Comparison of ENCODE assay signal across 36 cellular contexts in genomic region chr6:83792846-83793245, GRCh38.
"Had no signal": no experiment of that assay in that cellular context is flagged by ENCODE, and none has a peak within 500 bp of the region (broad histone marks: within the 10 kb centered on the region; RNA-seq: fewer than 3 reads in every experiment).

No MANE protein-coding gene starts in this region.

- H3K9me3 Mint-ChIP-seq: activated naive CD4-positive, alpha-beta T cell treated with anti-CD3 and anti-CD28 coated beads, Interleukin-2, amount 10 ng/mL, durations not matched to agents 7 days and 5 days; activated naive CD4-positive, alpha-beta T cell treated with anti-CD3 and anti-CD28 coated beads, Interleukin-2, amount 50 U/mL, for 72 hours; activated naive CD8-positive, alpha-beta T cell treated with anti-CD3 and anti-CD28 coated beads for 36 hours; activated naive CD8-positive, alpha-beta T cell treated with anti-CD3 and anti-CD28 coated beads, Interleukin-2, amount 10 ng/mL, durations not matched to agents 7 days and 5 days; activated naive CD8-positive, alpha-beta T cell treated with anti-CD3 and anti-CD28 coated beads, Interleukin-2, amount 50 U/mL, for 24 hours; activated T-cell treated with anti-CD3 and anti-CD28 coated beads, Interleukin-2, amount 50 U/mL, for 24 hours; activated T-cell treated with anti-CD3 and anti-CD28 coated beads, Interleukin-2, amount 50 U/mL, for 4 hours; activated T-helper 1 cell treated with anti-CD3 and anti-CD28 coated beads, Interleukin-12 subunit alpha, Interleukin-12 subunit beta, Interleukin-2, Interleukin-4 antibody, amounts not matched to agents 30 ng/mL and 10 ng/mL and 1 ng/mL, durations not matched to agents 14 hours and 24 hours and 36 hours; activated T-helper 17 cell treated with anti-CD3 and anti-CD28 coated beads, Interleukin-2, amount 50 U/mL, for 72 hours; activated T-helper 2 cell treated with anti-CD3 and anti-CD28 coated beads, Interferon-gamma antibody, Interleukin-2, Interleukin-4, amounts not matched to agents 10 μg/mL and 5 μg/mL and 100 μg/mL, durations not matched to agents 14 hours and 24 hours and 36 hours; brain had no signal

- H3K9me3 ChIP-seq: adrenal gland, ascending aorta, body of pancreas, breast epithelium had no signal

- H3K27ac ChIP-seq: adrenal gland, ascending aorta, body of pancreas, brain microvascular endothelial cell, breast epithelium, cardiac muscle cell had no signal

- H3K4me3 ChIP-seq: adrenal gland, ascending aorta, body of pancreas, breast epithelium, cardiac muscle cell had no signal

- H3K4me1 ChIP-seq: adrenal gland, ascending aorta, body of pancreas, breast epithelium had no signal

- H3K4me1 Mint-ChIP-seq: activated naive CD4-positive, alpha-beta T cell treated with anti-CD3 and anti-CD28 coated beads, Interleukin-2, amount 10 ng/mL, durations not matched to agents 7 days and 5 days; activated naive CD8-positive, alpha-beta T cell treated with anti-CD3 and anti-CD28 coated beads for 36 hours; activated naive CD8-positive, alpha-beta T cell treated with anti-CD3 and anti-CD28 coated beads, Interleukin-2, amount 10 ng/mL, durations not matched to agents 7 days and 5 days; activated naive CD8-positive, alpha-beta T cell treated with anti-CD3 and anti-CD28 coated beads, Interleukin-2, amount 50 U/mL, for 24 hours; activated T-helper 17 cell treated with anti-CD3 and anti-CD28 coated beads, Interleukin-2, amount 50 U/mL, for 72 hours; brain; central memory CD8-positive, alpha-beta T cell had no signal

- H3K27me3 Mint-ChIP-seq: activated naive CD4-positive, alpha-beta T cell treated with anti-CD3 and anti-CD28 coated beads, Interleukin-2, amount 10 ng/mL, durations not matched to agents 7 days and 5 days; activated naive CD8-positive, alpha-beta T cell; activated naive CD8-positive, alpha-beta T cell treated with anti-CD3 and anti-CD28 coated beads, Interleukin-2, amount 10 ng/mL, durations not matched to agents 7 days and 5 days; activated naive CD8-positive, alpha-beta T cell treated with anti-CD3 and anti-CD28 coated beads, Interleukin-2, amount 50 U/mL, for 24 hours; activated T-cell treated with anti-CD3 and anti-CD28 coated beads, Interleukin-2, amount 50 U/mL, for 24 hours; activated T-helper 17 cell treated with anti-CD3 and anti-CD28 coated beads, Interleukin-2, amount 50 U/mL, for 72 hours; brain; central memory CD8-positive, alpha-beta T cell had no signal

- DNase-seq: activated effector memory CD4-positive, alpha-beta T cell treated with anti-CD3 and anti-CD28 coated beads, Interleukin-2, amount 50 U/mL, for 16 hours; activated effector memory CD4-positive, alpha-beta T cell treated with Interleukin-2 at 50 U/mL for 16 hours; activated gamma-delta T cell; activated gamma-delta T cell treated with Interleukin-2 at 50 U/mL for 16 hours; activated naive CD4-positive, alpha-beta T cell; activated naive CD4-positive, alpha-beta T cell treated with anti-CD3 and anti-CD28 coated beads, Interleukin-2, amount 10 ng/mL, durations not matched to agents 7 days and 5 days; activated naive CD4-positive, alpha-beta T cell treated with anti-CD3 and anti-CD28 coated beads, Interleukin-2, amount 50 U/mL, for 16 hours; activated naive CD4-positive, alpha-beta T cell treated with Interleukin-2 at 50 U/mL for 16 hours; activated naive CD8-positive, alpha-beta T cell treated with anti-CD3 and anti-CD28 coated beads for 36 hours; activated naive CD8-positive, alpha-beta T cell treated with anti-CD3 and anti-CD28 coated beads, Interleukin-2, amount 10 ng/mL, durations not matched to agents 7 days and 5 days; activated naive CD8-positive, alpha-beta T cell treated with anti-CD3 and anti-CD28 coated beads, Interleukin-2, amount 50 U/mL, for 24 hours; activated T-cell treated with anti-CD3 and anti-CD28 coated beads for 4 hours; activated T-cell treated with anti-CD3 and anti-CD28 coated beads, Interleukin-2, amount 50 U/mL, for 1 hour; activated T-cell treated with anti-CD3 and anti-CD28 coated beads, Interleukin-2, amount 50 U/mL, for 24 hours; activated T-cell treated with anti-CD3 and anti-CD28 coated beads, Interleukin-2, amount 50 U/mL, for 4 hours; activated T-cell treated with anti-CD3 and anti-CD28 coated beads, Interleukin-2, amount 50 U/mL, for 48 hours; activated T-cell treated with anti-CD3 and anti-CD28 coated beads, Interleukin-2, amount 50 U/mL, for 72 hours; adrenal gland; amniotic stem cell; amygdala; anterior cingulate cortex; aorta; body of pancreas; brain microvascular endothelial cell; central memory CD4-positive, alpha-beta T cell; cerebellar nuclear complex had no signal

- H3K4me3 Mint-ChIP-seq: activated naive CD4-positive, alpha-beta T cell treated with anti-CD3 and anti-CD28 coated beads, Interleukin-2, amount 10 ng/mL, durations not matched to agents 7 days and 5 days; activated naive CD8-positive, alpha-beta T cell; activated naive CD8-positive, alpha-beta T cell treated with anti-CD3 and anti-CD28 coated beads for 36 hours; activated naive CD8-positive, alpha-beta T cell treated with anti-CD3 and anti-CD28 coated beads, Interleukin-2, amount 10 ng/mL, durations not matched to agents 7 days and 5 days; activated naive CD8-positive, alpha-beta T cell treated with anti-CD3 and anti-CD28 coated beads, Interleukin-2, amount 50 U/mL, for 24 hours; activated T-cell treated with anti-CD3 and anti-CD28 coated beads, Interleukin-2, amount 50 U/mL, for 24 hours; activated T-cell treated with anti-CD3 and anti-CD28 coated beads, Interleukin-2, amount 50 U/mL, for 4 hours; activated T-cell treated with anti-CD3 and anti-CD28 coated beads, Interleukin-2, amount 50 U/mL, for 72 hours; activated T-helper 1 cell treated with anti-CD3 and anti-CD28 coated beads, Interleukin-12 subunit alpha, Interleukin-12 subunit beta, Interleukin-2, Interleukin-4 antibody, amounts not matched to agents 30 ng/mL and 10 ng/mL and 1 ng/mL, durations not matched to agents 14 hours and 24 hours and 36 hours; activated T-helper 17 cell treated with anti-CD3 and anti-CD28 coated beads, Interleukin-2, amount 50 U/mL, for 72 hours; brain; central memory CD8-positive, alpha-beta T cell had no signal

- H3K36me3 ChIP-seq: adrenal gland, ascending aorta, brain microvascular endothelial cell, breast epithelium, cardiac muscle cell had no signal

- H3K27me3 ChIP-seq: adrenal gland, ascending aorta, body of pancreas, brain microvascular endothelial cell, breast epithelium, cardiac muscle cell had no signal

- H3K36me3 Mint-ChIP-seq: activated naive CD4-positive, alpha-beta T cell treated with anti-CD3 and anti-CD28 coated beads, Interleukin-2, amount 10 ng/mL, durations not matched to agents 7 days and 5 days; activated naive CD4-positive, alpha-beta T cell treated with anti-CD3 and anti-CD28 coated beads, Interleukin-2, amount 50 U/mL, for 72 hours; activated naive CD8-positive, alpha-beta T cell; activated naive CD8-positive, alpha-beta T cell treated with anti-CD3 and anti-CD28 coated beads for 36 hours; activated naive CD8-positive, alpha-beta T cell treated with anti-CD3 and anti-CD28 coated beads, Interleukin-2, amount 10 ng/mL, durations not matched to agents 7 days and 5 days; brain had no signal

- H3K27ac Mint-ChIP-seq: activated naive CD4-positive, alpha-beta T cell treated with anti-CD3 and anti-CD28 coated beads, Interleukin-2, amount 10 ng/mL, durations not matched to agents 7 days and 5 days; activated naive CD4-positive, alpha-beta T cell treated with anti-CD3 and anti-CD28 coated beads, Interleukin-2, amount 50 U/mL, for 72 hours; activated naive CD8-positive, alpha-beta T cell; activated naive CD8-positive, alpha-beta T cell treated with anti-CD3 and anti-CD28 coated beads for 36 hours; activated naive CD8-positive, alpha-beta T cell treated with anti-CD3 and anti-CD28 coated beads, Interleukin-2, amount 10 ng/mL, durations not matched to agents 7 days and 5 days; activated naive CD8-positive, alpha-beta T cell treated with anti-CD3 and anti-CD28 coated beads, Interleukin-2, amount 50 U/mL, for 24 hours; activated T-cell treated with anti-CD3 and anti-CD28 coated beads, Interleukin-2, amount 50 U/mL, for 24 hours; activated T-cell treated with anti-CD3 and anti-CD28 coated beads, Interleukin-2, amount 50 U/mL, for 72 hours; activated T-helper 1 cell treated with anti-CD3 and anti-CD28 coated beads, Interleukin-12 subunit alpha, Interleukin-12 subunit beta, Interleukin-2, Interleukin-4 antibody, amounts not matched to agents 30 ng/mL and 10 ng/mL and 1 ng/mL, durations not matched to agents 14 hours and 24 hours and 36 hours; activated T-helper 17 cell treated with anti-CD3 and anti-CD28 coated beads, Interleukin-2, amount 50 U/mL, for 72 hours; activated T-helper 2 cell treated with anti-CD3 and anti-CD28 coated beads, Interferon-gamma antibody, Interleukin-2, Interleukin-4, amounts not matched to agents 10 μg/mL and 5 μg/mL and 100 μg/mL, durations not matched to agents 14 hours and 24 hours and 36 hours had no signal

- ATAC-seq: activated naive CD4-positive, alpha-beta T cell treated with anti-CD3 and anti-CD28 coated beads, Interleukin-2, amount 50 U/mL, for 72 hours; activated naive CD8-positive, alpha-beta T cell treated with anti-CD3 and anti-CD28 coated beads, Interleukin-2, amount 50 U/mL, for 24 hours; activated T-cell treated with anti-CD3 and anti-CD28 coated beads, Interleukin-2, amount 50 U/mL, for 4 hours; activated T-cell treated with anti-CD3 and anti-CD28 coated beads, Interleukin-2, amount 50 U/mL, for 72 hours; activated T-helper 17 cell treated with anti-CD3 and anti-CD28 coated beads, Interleukin-2, amount 50 U/mL, for 72 hours; body of pancreas had no signal
